In genomic region chr19:17404621-17405249, GRCh38 we compare ENCODE assay signal across 8 cellular contexts. TPM values are rescaled to one million over a fixed set of nuclear protein-coding genes. Genes with fewer than 3 reads are reported as not detected.
DNase-seq lines count a peak whose midpoint lies in the region; TF ChIP-seq lines count a peak whose summit lies in the region.

No MANE protein-coding gene starts in this region.

- H3K4me3 Mint-ChIP-seq in activated naive CD4-positive, alpha-beta T cell treated with anti-CD3 and anti-CD28 coated beads for 36 hours, result peak overlapping the region; percentile 80

- DNase-seq in activated naive CD4-positive, alpha-beta T cell treated with anti-CD3 and anti-CD28 coated beads for 36 hours, result peak; percentile 41
- no peak for DNase-seq in activated naive CD4-positive, alpha-beta T cell (lab: John Stamatoyannopoulos, UW)
- no peak for DNase-seq in tibial nerve (ENCODE audit: low spot score in 2 of 2)
- no peak for DNase-seq in NCI-H748 treated with DMSO at 0.1 percent for 48 hours (lab: John Stamatoyannopoulos, UW)
- DNase-seq in GF-D8 (lab: John Stamatoyannopoulos, UW), result no peak
- no peak for DNase-seq in NK-92 (lab: John Stamatoyannopoulos, UW; ENCODE audit: unreplicated experiment)

- H3K9ac ChIP-seq in SU-DHL-6 (ENCODE audit: low read length) (peak overlapping the region; percentile 49), iPS-20b (ENCODE audit: low read depth, low read length) (peak overlapping the region; percentile 87)

- peaks cover 32% of the 10 kb centered on the region for H3K4me1 Mint-ChIP-seq in activated naive CD4-positive, alpha-beta T cell treated with anti-CD3 and anti-CD28 coated beads for 36 hours (ENCODE audit: low read depth)

- H3K9me3 Mint-ChIP-seq in activated naive CD4-positive, alpha-beta T cell treated with anti-CD3 and anti-CD28 coated beads for 36 hours, result no peaks in the 10 kb centered on the region

- no peak for TF ChIP-seq CTCF in SU-DHL-6 (IDR thresholded peaks at IDR 0.05; ENCODE audit: insufficient read depth, low read length, poor library complexity, severe bottlenecking)
- TF ChIP-seq CTCF in tibial nerve (IDR thresholded peaks at IDR 0.05), result no peak

- H3K9me2 ChIP-seq in SU-DHL-6 (replicated peaks; ENCODE audit: insufficient read depth, low read length), result no peaks in the 10 kb centered on the region

- peaks cover 28% of the 10 kb centered on the region for H3K36me3 Mint-ChIP-seq in activated naive CD4-positive, alpha-beta T cell treated with anti-CD3 and anti-CD28 coated beads for 36 hours (ENCODE audit: low read depth)

- peaks cover 8% of the 10 kb centered on the region; the same call in 1 of the 2 replicates for H3K79me2 ChIP-seq in SU-DHL-6 (ENCODE audit: insufficient read depth, low read length)

- H3K4me1 ChIP-seq in iPS-20b (ENCODE audit: insufficient read depth, low read length) (peaks cover 11% of the 10 kb centered on the region; the same call in 1 of the 2 replicates), tibial nerve (peaks cover 0 to 29% (median 9%) of the 10 kb centered on the region in 4 donors)

- H3F3A ChIP-seq in SU-DHL-6 (ENCODE audit: insufficient read depth), result peaks cover 7% of the 10 kb centered on the region; the same call in 1 of the 2 replicates

- 73 to 85% methylated on average over 7 of the region's 7 CpGs for WGBS in tibial nerve, 2 donors

- H3K36me3 ChIP-seq in SU-DHL-6 (ENCODE audit: low read length) (no peaks in the 10 kb centered on the region), iPS-20b (ENCODE audit: insufficient read depth, low read depth, low read length) (peaks cover 7% of the 10 kb centered on the region), tibial nerve (no peaks in the 10 kb centered on the region)

- H2AFZ ChIP-seq in SU-DHL-6 (ENCODE audit: low read depth, low read length, severe bottlenecking), result no peak overlapping the region

- no peaks in the 10 kb centered on the region for H3K9me3 ChIP-seq in SU-DHL-6 (ENCODE audit: insufficient read depth, low read length)
- H3K9me3 ChIP-seq in iPS-20b (ENCODE audit: insufficient read depth, low read depth, low read length), result no peaks in the 10 kb centered on the region
- H3K9me3 ChIP-seq in tibial nerve, result no peaks in the 10 kb centered on the region

- peak overlapping the region; percentile 63 for H3K4me2 ChIP-seq in SU-DHL-6 (ENCODE audit: low read depth, low read length, poor library complexity, severe bottlenecking)

- peak overlapping the region; percentile 69 for H3K27ac ChIP-seq in SU-DHL-6 (ENCODE audit: low read depth, low read length)
- H3K27ac ChIP-seq in iPS-20b (ENCODE audit: low read length), result peak overlapping the region; percentile 97
- H3K27ac ChIP-seq in tibial nerve, result peak overlapping the region; percentile 49 to 83 (median 78)

- no peaks in the 10 kb centered on the region for H4K20me1 ChIP-seq in SU-DHL-6 (ENCODE audit: low read depth, low read length)

- peak overlapping the region; percentile 53 for H3K4me3 ChIP-seq in SU-DHL-6 (ENCODE audit: insufficient read depth, low read length, poor library complexity, severe bottlenecking)
- peak overlapping the region; percentile 83 for H3K4me3 ChIP-seq in iPS-20b (ENCODE audit: low read length)
- H3K4me3 ChIP-seq in tibial nerve, result peak overlapping the region; percentile 27 to 49 (median 36)

- H3K27me3 ChIP-seq in SU-DHL-6 (ENCODE audit: low read length), result no peaks in the 10 kb centered on the region
- no peaks in the 10 kb centered on the region for H3K27me3 ChIP-seq in iPS-20b (ENCODE audit: insufficient read depth, low read length)
- H3K27me3 ChIP-seq in tibial nerve, result peaks cover 0 to 18% of the 10 kb centered on the region in 2 donors

- CTCF ChIA-PET in activated naive CD4-positive, alpha-beta T cell treated with anti-CD3 and anti-CD28 coated beads for 36 hours (lab: Charles Lee), result interaction anchor here (0.7 to 1.4 kb wide), 4 partner anchors 10 to 109 kb away, joined by 3 to 7 read pairs (median 4); partner anchors contain the start of gene CCDC194

- H3K27me3 Mint-ChIP-seq in activated naive CD4-positive, alpha-beta T cell treated with anti-CD3 and anti-CD28 coated beads for 36 hours (ENCODE audit: low read depth), result no peaks in the 10 kb centered on the region

- no peak for TF ChIP-seq EP300 in tibial nerve (IDR thresholded peaks at IDR 0.05)

- H3K27ac Mint-ChIP-seq in activated naive CD4-positive, alpha-beta T cell treated with anti-CD3 and anti-CD28 coated beads for 36 hours, result peak overlapping the region; percentile 94

- intact Hi-C loops in activated naive CD4-positive, alpha-beta T cell treated with anti-CD3 and anti-CD28 coated beads for 36 hours (cut with micrococcal nuclease), result loop anchor here (1.0 to 10.0 kb wide), 4 partner anchors 13 to 330 kb away; partner anchors contain the start of genes HAUS8 and MYO9B

- no peak for TF ChIP-seq POLR2A in tibial nerve (IDR thresholded peaks at IDR 0.05)

RNA-seq across cellular contexts. Expression of gene BST2, which starts 0.7 kb away (rescaled TPM):
- total RNA-seq in activated naive CD4-positive, alpha-beta T cell treated with anti-CD3 and anti-CD28 coated beads for 36 hours, result 100 to 1,000 TPM; 117 to 121 TPM
- total RNA-seq in tibial nerve, result 10 to 100 TPM; 71.0 to 77.4 (median 72.2) TPM

RNA-seq across cellular contexts. Expression of gene CCDC194, which starts 10.7 kb away (rescaled TPM):
- under 1 TPM; 0.83 to 0.89 TPM for total RNA-seq in activated naive CD4-positive, alpha-beta T cell treated with anti-CD3 and anti-CD28 coated beads for 36 hours
- total RNA-seq in tibial nerve, result 1 to 10 TPM in 2 of 4 donors, under 1 TPM in 1, not detected in 1; 0.63 to 4.5 (median 2.0) TPM

RNA-seq across cellular contexts. Expression of gene MVB12A, which starts 15.1 kb away (rescaled TPM):
- 10 to 100 TPM; 29.3 to 32.1 TPM for total RNA-seq in activated naive CD4-positive, alpha-beta T cell treated with anti-CD3 and anti-CD28 coated beads for 36 hours
- total RNA-seq in tibial nerve, result 10 to 100 TPM; 42.8 to 87.9 (median 51.9) TPM

RNA-seq across cellular contexts. Expression of gene PLVAP, which starts 27.6 kb away (rescaled TPM):
- total RNA-seq in activated naive CD4-positive, alpha-beta T cell treated with anti-CD3 and anti-CD28 coated beads for 36 hours, result not detected
- 100 to 1,000 TPM in 1 of 4 donors, 10 to 100 TPM in 3; 21.8 to 142 (median 78.8) TPM for total RNA-seq in tibial nerve

RNA-seq across cellular contexts. Expression of gene TMEM221, which starts 43.7 kb away (rescaled TPM):
- not detected for total RNA-seq in activated naive CD4-positive, alpha-beta T cell treated with anti-CD3 and anti-CD28 coated beads for 36 hours
- 1 to 10 TPM in 1 of 4 donors, under 1 TPM in 2, not detected in 1; 0.21 to 2.0 (median 0.30) TPM for total RNA-seq in tibial nerve
